In genomic region chr22:36331306-36331911, GRCh38 we compare ENCODE assay signal across 8 cellular contexts. TPM values are rescaled to one million over a fixed set of nuclear protein-coding genes. Genes with fewer than 3 reads are reported as not detected.
A peak's percentile ranks its signal among the peaks of the same experiment; 100 is the strongest.
DNase-seq lines count a peak whose midpoint lies in the region; ATAC-seq and TF ChIP-seq lines count a peak whose summit lies in the region.

No MANE protein-coding gene starts in this region.

- peak overlapping the region; percentile 100 for H3K27ac Mint-ChIP-seq in activated CD8-positive, alpha-beta T cell treated with anti-CD3 and anti-CD28 coated beads for 36 hours

- H3K4me1 ChIP-seq in muscle layer of colon (ENCODE audit: insufficient read depth, low read length) = peaks cover 100% of the 10 kb centered on the region

- H3K9ac ChIP-seq in muscle layer of colon (ENCODE audit: low read length) = peak overlapping the region; percentile 49

- POLR2A ChIA-PET in GM10248 (lab: Yijun Ruan, JAX) = interaction anchor here (1.0 to 1.3 kb wide), 2 partner anchors 9 to 120 kb away, joined by 3 to 6 read pairs; no protein-coding TSS in a partner anchor
- POLR2A ChIA-PET in activated CD8-positive, alpha-beta T cell treated with anti-CD3 and anti-CD28 coated beads for 36 hours (lab: Charles Lee) = interaction anchor here (0.6 to 44.1 kb wide), 8 partner anchors 9 to 134 kb away, joined by 3 to 1125 read pairs (median 3); partner anchors contain the start of gene MYH9

- ATAC-seq in HG02642 (IDR thresholded peaks at IDR 0.05; ENCODE audit: poor library complexity, unreplicated experiment) = peak; percentile 54
- peak; percentile 51 for ATAC-seq in activated CD8-positive, alpha-beta T cell treated with anti-CD3 and anti-CD28 coated beads for 36 hours
- ATAC-seq in stimulated activated naive CD8-positive, alpha-beta T cell treated with anti-CD3 and anti-CD28 coated beads, Interleukin-15, Interleukin-2, amounts not matched to agents 100 U/mL and 50 U/mL, for 24 hours = peak; percentile 60

- no peaks in the 10 kb centered on the region for H3K27me3 ChIP-seq in muscle layer of colon (ENCODE audit: control insufficient read depth in 1 of 2, insufficient read depth in 2 of 2, low read length in 2 of 2)

- H3K4me3 ChIP-seq in epithelial cell of esophagus (ENCODE audit: low read length) (no peak overlapping the region), muscle layer of colon (ENCODE audit: low read depth in 1 of 2, low read length in 2 of 2) (peak overlapping the region in 1 of 2 donors; percentile 45)

- CTCF ChIA-PET in GM10248 (lab: Yijun Ruan, JAX) = interaction anchor here (0.9 to 2.8 kb wide), 6 partner anchors 10 to 139 kb away, joined by 3 to 14 read pairs (median 6); partner anchors contain the start of gene MYH9
- CTCF ChIA-PET in activated CD8-positive, alpha-beta T cell treated with anti-CD3 and anti-CD28 coated beads for 36 hours (lab: Charles Lee) = interaction anchor here (0.8 to 5.1 kb wide), 7 partner anchors 13 to 139 kb away, joined by 3 to 31 read pairs (median 14); partner anchors contain the start of gene APOL2

- H3K36me3 Mint-ChIP-seq in activated CD8-positive, alpha-beta T cell treated with anti-CD3 and anti-CD28 coated beads for 36 hours (ENCODE audit: low read depth) = peaks cover 99% of the 10 kb centered on the region

- peaks cover 97% of the 10 kb centered on the region for H3K4me1 Mint-ChIP-seq in activated CD8-positive, alpha-beta T cell treated with anti-CD3 and anti-CD28 coated beads for 36 hours (ENCODE audit: low read depth)

- H3K36me3 ChIP-seq in muscle layer of colon (ENCODE audit: insufficient read depth, low read length) = peaks cover 60% of the 10 kb centered on the region

- no peaks in the 10 kb centered on the region for H3K9me3 ChIP-seq in muscle layer of colon (ENCODE audit: low read length)

- no peak for TF ChIP-seq CTCF in GM10248 (IDR thresholded peaks at IDR 0.05; ENCODE audit: control extremely low read depth, extremely low read depth, low read depth, missing control alignments)
- no peak for TF ChIP-seq CTCF in activated CD8-positive, alpha-beta T cell treated with anti-CD3 and anti-CD28 coated beads for 36 hours (IDR thresholded peaks at IDR 0.05)
- TF ChIP-seq CTCF in epithelial cell of esophagus (IDR thresholded peaks at IDR 0.05; ENCODE audit: insufficient read depth, low read depth, low read length, missing control alignments) = no peak

- no peaks in the 10 kb centered on the region for H3K27me3 Mint-ChIP-seq in activated CD8-positive, alpha-beta T cell treated with anti-CD3 and anti-CD28 coated beads for 36 hours

- intact Hi-C loops in activated CD8-positive, alpha-beta T cell treated with anti-CD3 and anti-CD28 coated beads for 36 hours (cut with micrococcal nuclease) = loop anchor here (5.0 kb wide), 2 partner anchors 46 to 121 kb away; no protein-coding TSS in a partner anchor

- H3K27ac ChIP-seq in muscle layer of colon (ENCODE audit: low read depth, low read length) = peak overlapping the region; percentile 97

- no peaks in the 10 kb centered on the region for H3K9me3 Mint-ChIP-seq in activated CD8-positive, alpha-beta T cell treated with anti-CD3 and anti-CD28 coated beads for 36 hours

- H3K4me3 Mint-ChIP-seq in activated CD8-positive, alpha-beta T cell treated with anti-CD3 and anti-CD28 coated beads for 36 hours = peak overlapping the region; percentile 90

- peak; percentile 87 for DNase-seq in GM10248 (ENCODE audit: extremely low spot score)
- DNase-seq in NCI-H226 = peak; percentile 68
- DNase-seq in activated CD8-positive, alpha-beta T cell treated with anti-CD3 and anti-CD28 coated beads for 36 hours = peak; percentile 90
- peak; percentile 97 for DNase-seq in epithelial cell of esophagus (ENCODE audit: low read depth)
- peak; percentile 80 for DNase-seq in stimulated activated naive CD8-positive, alpha-beta T cell treated with anti-CD3 and anti-CD28 coated beads, Interleukin-15, Interleukin-2, amounts not matched to agents 100 U/mL and 50 U/mL, for 24 hours
- no peak for DNase-seq in NCI-H524 treated with DMSO at 0.1 percent for 48 hours (lab: John Stamatoyannopoulos, UW)

RNA-seq across cellular contexts. Expression of gene MYH9, which starts 56.4 kb away (rescaled TPM):
- 100 to 1,000 TPM; 624 to 679 TPM for total RNA-seq in activated CD8-positive, alpha-beta T cell treated with anti-CD3 and anti-CD28 coated beads for 36 hours
